ENCODE assay signal across 8 cellular contexts in the genomic region with DNA sequence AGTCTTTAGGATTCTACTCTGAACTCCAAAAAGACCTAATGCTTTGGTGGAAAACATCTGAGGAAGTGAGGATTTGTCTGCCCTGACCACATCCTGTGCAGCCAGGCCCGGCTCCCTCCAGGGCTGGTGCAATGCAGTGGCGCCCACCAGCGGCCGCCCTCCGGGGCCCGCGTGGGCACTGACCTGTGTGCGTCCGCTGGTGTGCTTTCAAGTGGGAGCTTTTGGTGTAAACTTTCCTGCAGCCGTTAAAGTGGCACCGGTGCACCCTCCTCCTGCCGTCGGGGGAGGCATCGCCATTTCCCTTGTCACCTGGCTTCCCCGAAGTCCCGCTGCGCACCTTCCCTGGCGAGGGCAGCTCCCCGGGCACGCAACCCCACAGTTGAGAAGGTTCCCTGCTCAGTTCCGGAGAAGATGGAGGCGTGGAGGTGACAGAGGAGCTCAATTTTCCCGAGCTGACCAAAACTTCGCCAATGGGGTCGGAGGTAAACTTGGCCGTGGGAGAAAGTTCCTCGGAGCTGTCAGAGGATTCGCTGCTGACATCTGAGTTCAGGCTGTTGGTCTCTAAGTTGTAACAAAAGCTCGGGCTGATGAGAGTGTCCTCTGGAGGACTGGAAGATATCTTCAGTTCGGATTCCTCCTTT. TPM values are rescaled to one million over a fixed set of nuclear protein-coding genes. Genes with fewer than 3 reads are reported as not detected.
DNase-seq lines count a peak whose midpoint lies in the region; TF ChIP-seq lines count a peak whose summit lies in the region.

No MANE protein-coding gene starts in this region.

- H4K20me1 ChIP-seq in KMS-11 (ENCODE audit: insufficient read depth), result peaks cover 10% of the 10 kb centered on the region; the same call in 1 of the 2 replicates

- DNase-seq in BE2C (peak; percentile 60), activated T-helper 1 cell treated with Interleukin-2 at 50 U/mL for 16 hours (ENCODE audit: low read depth) (peak; percentile 48), fibroblast of the aortic adventitia (ENCODE audit: low read depth) (peak; percentile 71), trophoblast cell (peak; percentile 48 to 61), NCI-H2171 (lab: John Stamatoyannopoulos, UW) (no peak), SK-N-DZ (ENCODE audit: low spot score) (no peak), KG1 (lab: John Stamatoyannopoulos, UW) (no peak)

- H4K12ac ChIP-seq in trophoblast cell (ENCODE audit: low read depth, low read length), result no peak overlapping the region

- H3K4me1 ChIP-seq in BE2C (peaks cover 5% of the 10 kb centered on the region; the same call in 1 of the 2 replicates), KMS-11 (ENCODE audit: low read depth, poor library complexity, severe bottlenecking) (peaks cover 53% of the 10 kb centered on the region), trophoblast cell (ENCODE audit: control insufficient read depth in 1 of 2, insufficient read depth in 2 of 2, low read length in 2 of 2) (peaks cover 24 to 38% of the 10 kb centered on the region in 2 experiments)

- H2BK5ac ChIP-seq in trophoblast cell (ENCODE audit: low read depth, low read length, poor library complexity), result peak overlapping the region; percentile 67

- peak overlapping the region; percentile 81 for H3K18ac ChIP-seq in trophoblast cell (ENCODE audit: low read length)

- peak; percentile 72 for TF ChIP-seq CTCF in BE2C (IDR thresholded peaks at IDR 0.05; ENCODE audit: low read depth, low read length)
- no peak for TF ChIP-seq CTCF in KMS-11 (conservative IDR thresholded peaks at IDR 0.05; ENCODE audit: low read depth, low read length)
- TF ChIP-seq CTCF in fibroblast of the aortic adventitia (IDR thresholded peaks at IDR 0.05; ENCODE audit: insufficient read depth, low read length), result peak; percentile 74

- H3K4me2 ChIP-seq in KMS-11 (peak overlapping the region; percentile 72), trophoblast cell (ENCODE audit: low read length) (peak overlapping the region; percentile 65)

- H3K4me3 ChIP-seq in BE2C (ENCODE audit: low read depth, low read length) (peak overlapping the region; percentile 99), KMS-11 (IDR thresholded peaks at IDR 0.05; ENCODE audit: insufficient read depth, low read depth, low read length) (no peak overlapping the region), fibroblast of the aortic adventitia (ENCODE audit: low read depth, low read length) (peak overlapping the region; percentile 96), trophoblast cell (ENCODE audit: low read depth, low read length) (peak overlapping the region; percentile 64)

- H3K27ac ChIP-seq in KMS-11 (peak overlapping the region; percentile 95), trophoblast cell (ENCODE audit: low read depth, low read length) (peak overlapping the region; percentile 98)

- peaks cover 51% of the 10 kb centered on the region for H3K79me1 ChIP-seq in trophoblast cell (ENCODE audit: low read length)

- H4K8ac ChIP-seq in trophoblast cell (ENCODE audit: low read depth, low read length), result peak overlapping the region; percentile 8

- H3K79me2 ChIP-seq in KMS-11 (ENCODE audit: insufficient read depth, low read depth) (peaks cover 73% of the 10 kb centered on the region), trophoblast cell (ENCODE audit: control insufficient read depth, insufficient read depth, low read length, poor library complexity) (peaks cover 49% of the 10 kb centered on the region)

- peak overlapping the region; percentile 93 for H3K4ac ChIP-seq in trophoblast cell (ENCODE audit: low read depth, low read length)

- H3K23ac ChIP-seq in trophoblast cell (ENCODE audit: low read length), result no peak overlapping the region

- no peak overlapping the region for H2AK5ac ChIP-seq in trophoblast cell (ENCODE audit: low read length)

- H3K36me3 ChIP-seq in BE2C (peaks cover 76% of the 10 kb centered on the region), KMS-11 (ENCODE audit: insufficient read depth) (peaks cover 36% of the 10 kb centered on the region), trophoblast cell (ENCODE audit: control insufficient read depth in 1 of 2, insufficient read depth in 2 of 2, low read length in 2 of 2) (peaks cover 39 to 46% of the 10 kb centered on the region in 2 experiments)

- H3K9me3 ChIP-seq in BE2C (no peaks in the 10 kb centered on the region), trophoblast cell (ENCODE audit: insufficient read depth, low read depth, low read length) (peaks cover 1% of the 10 kb centered on the region)

- H2AFZ ChIP-seq in KMS-11 (ENCODE audit: low read depth), result no peak overlapping the region
- H2AFZ ChIP-seq in trophoblast cell (ENCODE audit: insufficient read depth, low read length, poor library complexity), result no peak overlapping the region

- H3K27me3 ChIP-seq in BE2C (no peaks in the 10 kb centered on the region), KMS-11 (ENCODE audit: insufficient read depth, low read depth) (no peaks in the 10 kb centered on the region), trophoblast cell (ENCODE audit: insufficient read depth, low read length) (no peaks in the 10 kb centered on the region)

- H2BK120ac ChIP-seq in trophoblast cell (ENCODE audit: insufficient read depth, low read length, poor library complexity), result peak overlapping the region; percentile 47

- H3K9ac ChIP-seq in KMS-11 (peak overlapping the region; percentile 98; the same call in 1 of the 2 replicates), trophoblast cell (ENCODE audit: low read length) (peak overlapping the region; percentile 69)

- peak overlapping the region; percentile 6 for H2BK12ac ChIP-seq in trophoblast cell (ENCODE audit: low read length)

- whole genome bisulfite sequencing in trophoblast cell (ENCODE audit: extremely low coverage, insufficient coverage, insufficient read length), result no CpG with 5 or more reads among the region's 30 CpGs

- H4K91ac ChIP-seq in trophoblast cell (ENCODE audit: low read depth, low read length), result no peak overlapping the region

- H3K14ac ChIP-seq in trophoblast cell (ENCODE audit: low read length), result peak overlapping the region; percentile 67

RNA-seq across cellular contexts. Expression of a gene that starts 3.4 kb away (rescaled TPM):
- 56.1 TPM for polyA plus RNA-seq in BE2C (2012; ENCODE audit: insufficient read depth, insufficient read length, low read depth)
- 47.8 and 52.1 TPM in 2 replicates for total RNA-seq in fibroblast of the aortic adventitia (ENCODE audit: low replicate concordance)
- 113 TPM in 2 replicates for polyA plus RNA-seq in trophoblast cell (2013)
- 2.4 and 2.5 TPM in 2 replicates for polyA plus RNA-seq in SK-N-DZ (2014; cell fraction: cytosol; rRNA removed)
- polyA plus RNA-seq in SK-N-DZ (2014; cell fraction: nucleus; rRNA removed), result 6.6 and 14.0 TPM in 2 replicates

Comparison
In these comparisons a context has a peak if more than half of its experiments do, and no peak if none do; other contexts are left out.
1. DNase-seq: peak in BE2C (single experiment), activated T-helper 1 cell treated with Interleukin-2 at 50 U/mL for 16 hours (single experiment), fibroblast of the aortic adventitia (single experiment) and trophoblast cell (2 of 2); none in NCI-H2171 (single experiment), SK-N-DZ (single experiment) and KG1 (single experiment).